ENCODE assay signal across 20 cellular contexts in genomic region chr12:25992026-25992782, GRCh38. TPM values are rescaled to one million over a fixed set of nuclear protein-coding genes. Genes with fewer than 3 reads are reported as not detected.
A peak's percentile ranks its signal among the peaks of the same experiment; 100 is the strongest.
DNase-seq lines count a peak whose midpoint lies in the region; ATAC-seq and TF ChIP-seq lines count a peak whose summit lies in the region.
"Had no signal": no experiment of that assay in that cellular context is flagged by ENCODE, and none has a peak within 500 bp of the region (broad histone marks: within the 10 kb centered on the region; RNA-seq: fewer than 3 reads in every experiment).

No MANE protein-coding gene starts in this region.

- POLR2A ChIA-PET in WTC11 (lab: Charles Lee) = interaction anchor here (1.0 kb wide), 1 partner anchor 293 kb away, joined by 3 read pairs; no protein-coding TSS in a partner anchor

- H3K4me1 Mint-ChIP-seq in WTC11 = peaks cover 70% of the 10 kb centered on the region
- peaks cover 4% of the 10 kb centered on the region for H3K4me1 Mint-ChIP-seq in type B pancreatic cell (ENCODE audit: unreplicated experiment)
- H3K4me1 Mint-ChIP-seq: stimulated activated memory B cell treated with anti-CD40 and anti-IgM and Interleukin-4, amounts not matched to agents 10 μg/mL and 1 μg/mL and 100 μg/mL, for 72 hours had no signal

- no peak overlapping the region for H3K4me3 Mint-ChIP-seq in WTC11
- no peak overlapping the region for H3K4me3 Mint-ChIP-seq in type B pancreatic cell
- H3K4me3 Mint-ChIP-seq: nephron progenitor cell; stimulated activated memory B cell treated with anti-CD40 and anti-IgM and Interleukin-4, amounts not matched to agents 10 μg/mL and 1 μg/mL and 100 μg/mL, for 72 hours had no signal

- CTCF ChIA-PET in WTC11 (lab: Charles Lee) = no interaction called here

- DNase-seq in DMS79 treated with DMSO at 0.1 percent for 48 hours (lab: John Stamatoyannopoulos, UW) = peak; percentile 13
- DNase-seq in DMS79 (lab: John Stamatoyannopoulos, UW) = no peak
- DNase-seq in WTC11 (ENCODE audit: low spot score) = no peak
- DNase-seq in kidney tubule cell (ENCODE audit: low spot score) = peak; percentile 90
- no peak for DNase-seq in type B pancreatic cell (ENCODE audit: extremely low spot score, unreplicated experiment)
- DNase-seq in sigmoid colon = no peak
- DNase-seq in AG20443 (ENCODE audit: low spot score) = no peak
- no peak for DNase-seq in SIG-M5 (lab: John Stamatoyannopoulos, UW)
- DNase-seq: 8988T; activated CD8-positive, alpha-beta memory T cell treated with anti-CD3 and anti-CD28 coated beads, Interleukin-2, amount 50 U/mL, for 48 hours; activated naive CD4-positive, alpha-beta T cell; erythroblast; NCI-H524; nephron progenitor cell; T-helper 9 cell had no signal

- no peaks in the 10 kb centered on the region for H3K9me3 ChIP-seq in sigmoid colon
- H3K9me3 ChIP-seq: SJSA1, tibial nerve had no signal

- no peak overlapping the region for H3K4me3 ChIP-seq in sigmoid colon
- H3K4me3 ChIP-seq: SJSA1, tibial nerve had no signal

- no peak for TF ChIP-seq EP300 in sigmoid colon (IDR thresholded peaks at IDR 0.05)

- H3K4me1 ChIP-seq in sigmoid colon = peaks cover 0 to 96% (median 77%) of the 10 kb centered on the region in 4 donors

- peak overlapping the region in 2 of 4 donors; percentile 69 to 82 for H3K27ac ChIP-seq in sigmoid colon
- H3K27ac ChIP-seq: C4-2B, SJSA1, tibial nerve had no signal

- intact Hi-C loops in sigmoid colon (cut with DNase I) = no loop called here

- H3K36me3 ChIP-seq in sigmoid colon = no peaks in the 10 kb centered on the region
- H3K36me3 ChIP-seq: SJSA1, tibial nerve had no signal

- H3K36me3 Mint-ChIP-seq in WTC11 = no peaks in the 10 kb centered on the region
- H3K36me3 Mint-ChIP-seq in type B pancreatic cell = peaks cover 17% of the 10 kb centered on the region
- H3K36me3 Mint-ChIP-seq: stimulated activated memory B cell treated with anti-CD40 and anti-IgM and Interleukin-4, amounts not matched to agents 10 μg/mL and 1 μg/mL and 100 μg/mL, for 72 hours had no signal

- no peak for TF ChIP-seq CTCF in WTC11 (IDR thresholded peaks at IDR 0.05)
- TF ChIP-seq CTCF in type B pancreatic cell (conservative IDR thresholded peaks at IDR 0.05) = no peak
- no peak for TF ChIP-seq CTCF in sigmoid colon (IDR thresholded peaks at IDR 0.05)

- ATAC-seq in WTC11 = no peak
- ATAC-seq: stimulated activated memory B cell treated with anti-CD40 and anti-IgM and Interleukin-4, amounts not matched to agents 10 μg/mL and 1 μg/mL and 100 μg/mL, for 72 hours had no signal

- 79% methylated on average over 4 of the region's 4 CpGs for WGBS in sigmoid colon, 2 donors

- H3K9me3 Mint-ChIP-seq in WTC11 (no peaks in the 10 kb centered on the region), type B pancreatic cell (no peaks in the 10 kb centered on the region)
- H3K9me3 Mint-ChIP-seq: nephron progenitor cell; stimulated activated memory B cell treated with anti-CD40 and anti-IgM and Interleukin-4, amounts not matched to agents 10 μg/mL and 1 μg/mL and 100 μg/mL, for 72 hours had no signal

- no peaks in the 10 kb centered on the region for H3K27me3 Mint-ChIP-seq in WTC11 (ENCODE audit: low read depth)
- no peaks in the 10 kb centered on the region for H3K27me3 Mint-ChIP-seq in type B pancreatic cell

- no peak for TF ChIP-seq POLR2A in sigmoid colon (IDR thresholded peaks at IDR 0.05)

- H3K27ac Mint-ChIP-seq in WTC11 = peak overlapping the region; percentile 48
- peak overlapping the region; percentile 19 for H3K27ac Mint-ChIP-seq in type B pancreatic cell
- H3K27ac Mint-ChIP-seq: nephron progenitor cell; stimulated activated memory B cell treated with anti-CD40 and anti-IgM and Interleukin-4, amounts not matched to agents 10 μg/mL and 1 μg/mL and 100 μg/mL, for 72 hours had no signal

- no peaks in the 10 kb centered on the region for H3K27me3 ChIP-seq in sigmoid colon
- H3K27me3 ChIP-seq: SJSA1, tibial nerve had no signal

TF ChIP-seq in WTC11, 78 proteins besides CTCF, POLR2A, EP300 and RAD21:
- TF ChIP-seq ATF6 (CRISPR knock-in tag; IDR thresholded peaks at IDR 0.05) = no peak
- TF ChIP-seq ZNF423 (CRISPR knock-in tag; IDR thresholded peaks at IDR 0.05) = no peak
- no peak for TF ChIP-seq RORB (CRISPR knock-in tag; IDR thresholded peaks at IDR 0.05)

RNA-seq across cellular contexts. Expression of gene RASSF8, which starts 33.7 kb away (rescaled TPM):
- 40.2 to 48.6 TPM (median 42.3 TPM) in 3 replicates for total RNA-seq in WTC11 (2021)
- total RNA-seq in type B pancreatic cell (ENCODE audit: low replicate concordance) = 46.3 and 65.1 TPM in 2 replicates
- total RNA-seq in sigmoid colon = 100 to 1,000 TPM in 1 of 4 donors, 10 to 100 TPM in 3; 74.0 to 109 (median 89.4) TPM
- polyA plus RNA-seq in sigmoid colon = 1 to 10 TPM in 2 of 3 donors, under 1 TPM in 1; 0.92 to 6.0 (median 3.1) TPM
- total RNA-seq: HT-29 had no signal

Comparison
In these comparisons a context has a peak if more than half of its experiments do, and no peak if none do; other contexts are left out.
1. DNase-seq: peak in DMS79 treated with DMSO at 0.1 percent for 48 hours (single experiment) and kidney tubule cell (single experiment); none in DMS79 (single experiment), WTC11 (single experiment), type B pancreatic cell (single experiment), sigmoid colon (single experiment), AG20443 (single experiment) and SIG-M5 (single experiment).